30 cellular contexts compared by ENCODE assay signal in the genomic region with DNA sequence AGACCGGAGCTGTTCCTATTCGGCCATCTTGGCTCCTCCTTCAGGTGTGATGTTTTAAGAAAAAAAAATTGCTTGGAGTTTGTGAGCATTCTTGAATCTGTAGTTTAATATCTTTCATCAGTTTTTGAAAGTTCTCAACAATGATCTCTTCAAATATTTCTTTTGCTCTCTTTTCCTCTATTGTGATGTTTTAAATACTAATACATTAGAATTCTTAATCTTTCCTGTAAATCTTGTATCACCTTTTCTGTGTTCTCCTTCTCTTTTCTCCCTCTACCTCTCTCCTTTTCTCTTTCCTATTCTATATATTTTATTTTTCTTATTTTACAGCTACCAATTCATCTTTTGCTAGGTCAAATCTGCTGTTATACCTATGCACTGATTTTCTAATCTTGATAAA.
DNase-seq lines count a peak whose midpoint lies in the region; TF ChIP-seq lines count a peak whose summit lies in the region.
"Had no signal": no experiment of that assay in that cellular context is flagged by ENCODE, and none has a peak within 500 bp of the region (broad histone marks: within the 10 kb centered on the region; RNA-seq: fewer than 3 reads in every experiment).

No MANE protein-coding gene starts in this region.

- DNase-seq in DMS153 treated with DMSO at 0.1 percent for 48 hours (lab: John Stamatoyannopoulos, UW; ENCODE audit: unreplicated experiment) (peak; percentile 15), DMS153 (lab: John Stamatoyannopoulos, UW) (no peak), DMS53 (lab: John Stamatoyannopoulos, UW) (peak; percentile 8), DMS53 treated with DMSO at 0.1 percent for 48 hours (lab: John Stamatoyannopoulos, UW; ENCODE audit: unreplicated experiment) (no peak), NCI-H510A treated with DMSO at 0.1 percent for 48 hours (lab: John Stamatoyannopoulos, UW) (no peak)
- DNase-seq: 8988T; ACHN; AML-193; BE2C; C1 segment of cervical spinal cord; Caco-2; Calu3; CD4-positive, alpha-beta memory T cell; CD4-positive, alpha-beta T cell; CD4-positive, CD25-positive, alpha-beta regulatory T cell; CD8-positive, alpha-beta memory T cell; CD8-positive, alpha-beta T cell; COR-L47; DMS 273 treated with DMSO at 0.1 percent for 48 hours; DMS79; DMS79 treated with DMSO at 0.1 percent for 48 hours; DND-41; EL; GDM1 had no signal

- H3K4me1 ChIP-seq in HEK293 (ENCODE audit: control insufficient read depth, insufficient read depth, low read length): no peaks in the 10 kb centered on the region
- H3K4me1 ChIP-seq: A549; BE2C; BLaER1; BLaER1 treated with 17β-estradiol and CSF1 and Interleukin-3, amounts not matched to agents 10 nM and 100 nM; Caco-2 had no signal

- no peak for TF ChIP-seq CTCF in HEK293 (tag by site-specific recombination; IDR thresholded peaks at IDR 0.05)

- CTCF ChIA-PET in HEK293 (lab: Yijun Ruan, JAX): no interaction called here

- H3K36me3 ChIP-seq in HEK293 (ENCODE audit: control insufficient read depth in 2 of 2, insufficient read depth in 1 of 2, low read length in 2 of 2): no peaks in the 10 kb centered on the region
- H3K36me3 ChIP-seq: BE2C; BLaER1; BLaER1 treated with 17β-estradiol and CSF1 and Interleukin-3, amounts not matched to agents 10 nM and 100 nM had no signal

- POLR2A ChIA-PET in HEK293 (lab: Yijun Ruan, JAX): interaction anchor here (0.5 kb wide), 1 partner anchor 214 kb away, joined by 3 read pairs; no protein-coding TSS in a partner anchor

- H3K4me3 ChIP-seq in HEK293 (ENCODE audit: low read depth, low read length): no peak overlapping the region
- H3K4me3 ChIP-seq: A549; BLaER1; BLaER1 treated with 17β-estradiol and CSF1 and Interleukin-3, amounts not matched to agents 10 nM and 100 nM had no signal

- no peak overlapping the region for H3K27ac ChIP-seq in HEK293 (ENCODE audit: extremely low read depth, low read depth, low read length)
- H3K27ac ChIP-seq: 22Rv1; A549; BLaER1; BLaER1 treated with 17β-estradiol and CSF1 and Interleukin-3, amounts not matched to agents 10 nM and 100 nM; C4-2B had no signal

- no peaks in the 10 kb centered on the region for H3K9me3 ChIP-seq in HEK293 (ENCODE audit: control insufficient read depth, insufficient read depth, low read depth, low read length)
- H3K9me3 ChIP-seq: A549, BE2C, Caco-2 had no signal

TF ChIP-seq in HEK293, 187 proteins besides CTCF, POLR2A, EP300 and RAD21:
- TF ChIP-seq MEIS1 (CRISPR knock-in tag; IDR thresholded peaks at IDR 0.05; ENCODE audit: borderline replicate concordance): no peak
- peak; percentile 99 for TF ChIP-seq ZNF558 (tag by site-specific recombination; IDR thresholded peaks at IDR 0.05)
TF ChIP-seq in HEK293: peak in this region for 1.

Comparison
In these comparisons a context has a peak if more than half of its experiments do, and no peak if none do; other contexts are left out.
1. DNase-seq: peak in DMS153 treated with DMSO at 0.1 percent for 48 hours (single experiment) and DMS53 (single experiment); none in DMS153 (single experiment), DMS53 treated with DMSO at 0.1 percent for 48 hours (single experiment) and NCI-H510A treated with DMSO at 0.1 percent for 48 hours (single experiment).